ENCODE assay signal across 1 cellular context in the genomic region with DNA sequence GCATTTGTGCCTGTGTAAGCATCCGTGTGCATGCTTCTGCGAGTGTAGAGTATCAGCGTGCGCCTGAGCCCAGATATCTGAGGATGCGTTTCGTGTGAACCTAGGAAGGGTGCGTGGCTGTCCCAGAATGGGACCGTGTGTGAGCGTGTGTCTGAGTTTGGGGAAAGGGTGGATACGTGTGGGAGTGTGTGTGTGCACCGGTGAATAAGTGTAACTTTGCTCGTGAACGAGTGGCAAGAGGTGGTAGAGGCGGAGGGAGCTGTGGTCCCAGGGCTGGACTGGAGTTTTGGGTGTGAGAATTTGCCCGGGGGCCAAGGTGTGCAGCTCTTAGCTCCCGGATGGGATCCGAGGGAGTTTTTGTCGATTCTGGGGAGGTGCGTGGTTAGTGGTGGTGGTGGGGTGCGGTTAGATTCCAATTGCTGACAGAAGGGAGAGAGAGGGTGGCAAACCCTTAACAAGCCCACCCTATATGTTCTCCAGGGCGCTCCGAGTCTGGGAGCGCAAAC.
TF ChIP-seq lines count a peak whose summit lies in the region.

No MANE protein-coding gene starts in this region.

TF ChIP-seq in HepG2, 621 proteins besides CTCF, POLR2A, EP300 and RAD21 (continued from another document and continues in another):
- TF ChIP-seq, protein P1, sequence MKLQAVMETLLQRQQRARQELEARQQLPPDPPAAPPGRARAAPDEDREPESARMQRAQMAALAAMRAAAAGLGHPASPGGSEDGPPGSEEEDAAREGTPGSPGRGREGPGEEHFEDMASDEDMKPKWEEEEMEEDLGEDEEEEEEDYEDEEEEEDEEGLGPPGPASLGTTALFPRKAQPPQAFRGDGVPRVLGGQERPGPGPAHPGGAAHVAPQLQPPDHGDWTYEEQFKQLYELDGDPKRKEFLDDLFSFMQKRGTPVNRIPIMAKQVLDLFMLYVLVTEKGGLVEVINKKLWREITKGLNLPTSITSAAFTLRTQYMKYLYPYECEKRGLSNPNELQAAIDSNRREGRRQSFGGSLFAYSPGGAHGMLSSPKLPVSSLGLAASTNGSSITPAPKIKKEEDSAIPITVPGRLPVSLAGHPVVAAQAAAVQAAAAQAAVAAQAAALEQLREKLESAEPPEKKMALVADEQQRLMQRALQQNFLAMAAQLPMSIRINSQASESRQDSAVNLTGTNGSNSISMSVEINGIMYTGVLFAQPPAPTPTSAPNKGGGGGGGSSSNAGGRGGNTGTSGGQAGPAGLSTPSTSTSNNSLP (IDR thresholded peaks at IDR 0.05; ENCODE audit: low read depth, low read length), result no peak
- TF ChIP-seq ZNF672 (CRISPR knock-in tag; IDR thresholded peaks at IDR 0.05) (no peak), PAF1 (CRISPR knock-in tag; IDR thresholded peaks at IDR 0.05) (no peak), SYNCRIP (IDR thresholded peaks at IDR 0.05; ENCODE audit: insufficient read depth, low read depth, low read length) (no peak), ZNF292 (CRISPR knock-in tag; IDR thresholded peaks at IDR 0.05; ENCODE audit: borderline replicate concordance, low read depth) (no peak), ELF3 (CRISPR knock-in tag; IDR thresholded peaks at IDR 0.05) (no peak), ZNF160 (CRISPR knock-in tag; IDR thresholded peaks at IDR 0.05) (no peak), SAP130 (CRISPR knock-in tag; IDR thresholded peaks at IDR 0.05; ENCODE audit: low read depth) (peak; percentile 5; the same call in 1 of the 2 replicates), ZNF891 (CRISPR knock-in tag; IDR thresholded peaks at IDR 0.05) (no peak), NFE2L2 (IDR thresholded peaks at IDR 0.05; ENCODE audit: low read length) (no peak), NR2F2 (IDR thresholded peaks at IDR 0.05; ENCODE audit: borderline replicate concordance, low read depth) (no peak), PITX1 (CRISPR knock-in tag; IDR thresholded peaks at IDR 0.05) (0 out of 2 replicates have a peak, but pooled peaks have one; percentile 16), ZFP82 (CRISPR knock-in tag; IDR thresholded peaks at IDR 0.05; ENCODE audit: borderline replicate concordance) (0 out of 2 replicates have a peak, but pooled peaks have one; percentile 70), NKX3-1 (CRISPR knock-in tag; IDR thresholded peaks at IDR 0.05) (no peak), ELF1 (CRISPR knock-in tag; IDR thresholded peaks at IDR 0.05) (no peak), ZNF761 (CRISPR knock-in tag; conservative IDR thresholded peaks at IDR 0.05) (no peak), RBAK (CRISPR knock-in tag; IDR thresholded peaks at IDR 0.05) (peak; percentile 51; the same call in 1 of the 2 replicates), ZNF143 (CRISPR knock-in tag; IDR thresholded peaks at IDR 0.05) (0 out of 2 replicates have a peak, but pooled peaks have one; percentile 23), HMG20A (CRISPR knock-in tag; IDR thresholded peaks at IDR 0.05; ENCODE audit: borderline replicate concordance) (no peak), SMC3 (IDR thresholded peaks at IDR 0.05; ENCODE audit: low read length) (no peak), RBM39 (IDR thresholded peaks at IDR 0.05; ENCODE audit: low read depth, low read length, poor library complexity, severe bottlenecking) (no peak), ZNF652 (CRISPR knock-in tag; IDR thresholded peaks at IDR 0.05; ENCODE audit: borderline replicate concordance, low read depth) (no peak), PHB2 (IDR thresholded peaks at IDR 0.05; ENCODE audit: partially characterized antibody) (no peak)
- TF ChIP-seq, protein P2, sequence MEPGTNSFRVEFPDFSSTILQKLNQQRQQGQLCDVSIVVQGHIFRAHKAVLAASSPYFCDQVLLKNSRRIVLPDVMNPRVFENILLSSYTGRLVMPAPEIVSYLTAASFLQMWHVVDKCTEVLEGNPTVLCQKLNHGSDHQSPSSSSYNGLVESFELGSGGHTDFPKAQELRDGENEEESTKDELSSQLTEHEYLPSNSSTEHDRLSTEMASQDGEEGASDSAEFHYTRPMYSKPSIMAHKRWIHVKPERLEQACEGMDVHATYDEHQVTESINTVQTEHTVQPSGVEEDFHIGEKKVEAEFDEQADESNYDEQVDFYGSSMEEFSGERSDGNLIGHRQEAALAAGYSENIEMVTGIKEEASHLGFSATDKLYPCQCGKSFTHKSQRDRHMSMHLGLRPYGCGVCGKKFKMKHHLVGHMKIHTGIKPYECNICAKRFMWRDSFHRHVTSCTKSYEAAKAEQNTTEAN (CRISPR knock-in tag; conservative IDR thresholded peaks at IDR 0.05), result peak; percentile 70; the same call in 1 of the 2 replicates
- TF ChIP-seq, protein P3, sequence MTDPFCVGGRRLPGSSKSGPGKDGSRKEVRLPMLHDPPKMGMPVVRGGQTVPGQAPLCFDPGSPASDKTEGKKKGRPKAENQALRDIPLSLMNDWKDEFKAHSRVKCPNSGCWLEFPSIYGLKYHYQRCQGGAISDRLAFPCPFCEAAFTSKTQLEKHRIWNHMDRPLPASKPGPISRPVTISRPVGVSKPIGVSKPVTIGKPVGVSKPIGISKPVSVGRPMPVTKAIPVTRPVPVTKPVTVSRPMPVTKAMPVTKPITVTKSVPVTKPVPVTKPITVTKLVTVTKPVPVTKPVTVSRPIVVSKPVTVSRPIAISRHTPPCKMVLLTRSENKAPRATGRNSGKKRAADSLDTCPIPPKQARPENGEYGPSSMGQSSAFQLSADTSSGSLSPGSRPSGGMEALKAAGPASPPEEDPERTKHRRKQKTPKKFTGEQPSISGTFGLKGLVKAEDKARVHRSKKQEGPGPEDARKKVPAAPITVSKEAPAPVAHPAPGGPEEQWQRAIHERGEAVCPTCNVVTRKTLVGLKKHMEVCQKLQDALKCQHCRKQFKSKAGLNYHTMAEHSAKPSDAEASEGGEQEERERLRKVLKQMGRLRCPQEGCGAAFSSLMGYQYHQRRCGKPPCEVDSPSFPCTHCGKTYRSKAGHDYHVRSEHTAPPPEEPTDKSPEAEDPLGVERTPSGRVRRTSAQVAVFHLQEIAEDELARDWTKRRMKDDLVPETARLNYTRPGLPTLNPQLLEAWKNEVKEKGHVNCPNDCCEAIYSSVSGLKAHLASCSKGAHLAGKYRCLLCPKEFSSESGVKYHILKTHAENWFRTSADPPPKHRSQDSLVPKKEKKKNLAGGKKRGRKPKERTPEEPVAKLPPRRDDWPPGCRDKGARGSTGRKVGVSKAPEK (CRISPR knock-in tag; IDR thresholded peaks at IDR 0.05; ENCODE audit: borderline replicate concordance), result 0 out of 2 replicates have a peak, but pooled peaks have one; percentile 48
- TF ChIP-seq, protein P4, sequence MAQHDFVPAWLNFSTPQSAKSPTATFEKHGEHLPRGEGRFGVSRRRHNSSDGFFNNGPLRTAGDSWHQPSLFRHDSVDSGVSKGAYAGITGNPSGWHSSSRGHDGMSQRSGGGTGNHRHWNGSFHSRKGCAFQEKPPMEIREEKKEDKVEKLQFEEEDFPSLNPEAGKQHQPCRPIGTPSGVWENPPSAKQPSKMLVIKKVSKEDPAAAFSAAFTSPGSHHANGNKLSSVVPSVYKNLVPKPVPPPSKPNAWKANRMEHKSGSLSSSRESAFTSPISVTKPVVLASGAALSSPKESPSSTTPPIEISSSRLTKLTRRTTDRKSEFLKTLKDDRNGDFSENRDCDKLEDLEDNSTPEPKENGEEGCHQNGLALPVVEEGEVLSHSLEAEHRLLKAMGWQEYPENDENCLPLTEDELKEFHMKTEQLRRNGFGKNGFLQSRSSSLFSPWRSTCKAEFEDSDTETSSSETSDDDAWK (CRISPR knock-in tag; IDR thresholded peaks at IDR 0.05), result no peak
- TF ChIP-seq, protein P5, sequence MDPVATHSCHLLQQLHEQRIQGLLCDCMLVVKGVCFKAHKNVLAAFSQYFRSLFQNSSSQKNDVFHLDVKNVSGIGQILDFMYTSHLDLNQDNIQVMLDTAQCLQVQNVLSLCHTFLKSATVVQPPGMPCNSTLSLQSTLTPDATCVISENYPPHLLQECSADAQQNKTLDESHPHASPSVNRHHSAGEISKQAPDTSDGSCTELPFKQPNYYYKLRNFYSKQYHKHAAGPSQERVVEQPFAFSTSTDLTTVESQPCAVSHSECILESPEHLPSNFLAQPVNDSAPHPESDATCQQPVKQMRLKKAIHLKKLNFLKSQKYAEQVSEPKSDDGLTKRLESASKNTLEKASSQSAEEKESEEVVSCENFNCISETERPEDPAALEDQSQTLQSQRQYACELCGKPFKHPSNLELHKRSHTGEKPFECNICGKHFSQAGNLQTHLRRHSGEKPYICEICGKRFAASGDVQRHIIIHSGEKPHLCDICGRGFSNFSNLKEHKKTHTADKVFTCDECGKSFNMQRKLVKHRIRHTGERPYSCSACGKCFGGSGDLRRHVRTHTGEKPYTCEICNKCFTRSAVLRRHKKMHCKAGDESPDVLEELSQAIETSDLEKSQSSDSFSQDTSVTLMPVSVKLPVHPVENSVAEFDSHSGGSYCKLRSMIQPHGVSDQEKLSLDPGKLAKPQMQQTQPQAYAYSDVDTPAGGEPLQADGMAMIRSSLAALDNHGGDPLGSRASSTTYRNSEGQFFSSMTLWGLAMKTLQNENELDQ (CRISPR knock-in tag; IDR thresholded peaks at IDR 0.05; ENCODE audit: borderline replicate concordance), result no peak
- TF ChIP-seq, protein P6, sequence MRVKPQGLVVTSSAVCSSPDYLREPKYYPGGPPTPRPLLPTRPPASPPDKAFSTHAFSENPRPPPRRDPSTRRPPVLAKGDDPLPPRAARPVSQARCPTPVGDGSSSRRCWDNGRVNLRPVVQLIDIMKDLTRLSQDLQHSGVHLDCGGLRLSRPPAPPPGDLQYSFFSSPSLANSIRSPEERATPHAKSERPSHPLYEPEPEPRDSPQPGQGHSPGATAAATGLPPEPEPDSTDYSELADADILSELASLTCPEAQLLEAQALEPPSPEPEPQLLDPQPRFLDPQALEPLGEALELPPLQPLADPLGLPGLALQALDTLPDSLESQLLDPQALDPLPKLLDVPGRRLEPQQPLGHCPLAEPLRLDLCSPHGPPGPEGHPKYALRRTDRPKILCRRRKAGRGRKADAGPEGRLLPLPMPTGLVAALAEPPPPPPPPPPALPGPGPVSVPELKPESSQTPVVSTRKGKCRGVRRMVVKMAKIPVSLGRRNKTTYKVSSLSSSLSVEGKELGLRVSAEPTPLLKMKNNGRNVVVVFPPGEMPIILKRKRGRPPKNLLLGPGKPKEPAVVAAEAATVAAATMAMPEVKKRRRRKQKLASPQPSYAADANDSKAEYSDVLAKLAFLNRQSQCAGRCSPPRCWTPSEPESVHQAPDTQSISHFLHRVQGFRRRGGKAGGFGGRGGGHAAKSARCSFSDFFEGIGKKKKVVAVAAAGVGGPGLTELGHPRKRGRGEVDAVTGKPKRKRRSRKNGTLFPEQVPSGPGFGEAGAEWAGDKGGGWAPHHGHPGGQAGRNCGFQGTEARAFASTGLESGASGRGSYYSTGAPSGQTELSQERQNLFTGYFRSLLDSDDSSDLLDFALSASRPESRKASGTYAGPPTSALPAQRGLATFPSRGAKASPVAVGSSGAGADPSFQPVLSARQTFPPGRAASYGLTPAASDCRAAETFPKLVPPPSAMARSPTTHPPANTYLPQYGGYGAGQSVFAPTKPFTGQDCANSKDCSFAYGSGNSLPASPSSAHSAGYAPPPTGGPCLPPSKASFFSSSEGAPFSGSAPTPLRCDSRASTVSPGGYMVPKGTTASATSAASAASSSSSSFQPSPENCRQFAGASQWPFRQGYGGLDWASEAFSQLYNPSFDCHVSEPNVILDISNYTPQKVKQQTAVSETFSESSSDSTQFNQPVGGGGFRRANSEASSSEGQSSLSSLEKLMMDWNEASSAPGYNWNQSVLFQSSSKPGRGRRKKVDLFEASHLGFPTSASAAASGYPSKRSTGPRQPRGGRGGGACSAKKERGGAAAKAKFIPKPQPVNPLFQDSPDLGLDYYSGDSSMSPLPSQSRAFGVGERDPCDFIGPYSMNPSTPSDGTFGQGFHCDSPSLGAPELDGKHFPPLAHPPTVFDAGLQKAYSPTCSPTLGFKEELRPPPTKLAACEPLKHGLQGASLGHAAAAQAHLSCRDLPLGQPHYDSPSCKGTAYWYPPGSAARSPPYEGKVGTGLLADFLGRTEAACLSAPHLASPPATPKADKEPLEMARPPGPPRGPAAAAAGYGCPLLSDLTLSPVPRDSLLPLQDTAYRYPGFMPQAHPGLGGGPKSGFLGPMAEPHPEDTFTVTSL (CRISPR knock-in tag; IDR thresholded peaks at IDR 0.05; ENCODE audit: borderline replicate concordance), result 0 out of 2 replicates have a peak, but pooled peaks have one; percentile 37
- TF ChIP-seq, protein P7, sequence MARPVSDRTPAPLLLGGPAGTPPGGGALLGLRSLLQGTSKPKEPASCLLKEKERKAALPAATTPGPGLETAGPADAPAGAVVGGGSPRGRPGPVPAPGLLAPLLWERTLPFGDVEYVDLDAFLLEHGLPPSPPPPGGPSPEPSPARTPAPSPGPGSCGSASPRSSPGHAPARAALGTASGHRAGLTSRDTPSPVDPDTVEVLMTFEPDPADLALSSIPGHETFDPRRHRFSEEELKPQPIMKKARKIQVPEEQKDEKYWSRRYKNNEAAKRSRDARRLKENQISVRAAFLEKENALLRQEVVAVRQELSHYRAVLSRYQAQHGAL (CRISPR knock-in tag; IDR thresholded peaks at IDR 0.05; ENCODE audit: not compliant biosample characterization), result no peak
- TF ChIP-seq, protein P8, sequence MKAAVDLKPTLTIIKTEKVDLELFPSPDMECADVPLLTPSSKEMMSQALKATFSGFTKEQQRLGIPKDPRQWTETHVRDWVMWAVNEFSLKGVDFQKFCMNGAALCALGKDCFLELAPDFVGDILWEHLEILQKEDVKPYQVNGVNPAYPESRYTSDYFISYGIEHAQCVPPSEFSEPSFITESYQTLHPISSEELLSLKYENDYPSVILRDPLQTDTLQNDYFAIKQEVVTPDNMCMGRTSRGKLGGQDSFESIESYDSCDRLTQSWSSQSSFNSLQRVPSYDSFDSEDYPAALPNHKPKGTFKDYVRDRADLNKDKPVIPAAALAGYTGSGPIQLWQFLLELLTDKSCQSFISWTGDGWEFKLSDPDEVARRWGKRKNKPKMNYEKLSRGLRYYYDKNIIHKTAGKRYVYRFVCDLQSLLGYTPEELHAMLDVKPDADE (CRISPR knock-in tag; IDR thresholded peaks at IDR 0.05), result no peak
